ENCODE assay signal across 19 cellular contexts in genomic region chr12:116590561-116590960, GRCh38. TPM values are rescaled to one million over a fixed set of nuclear protein-coding genes. Genes with fewer than 3 reads are reported as not detected.
DNase-seq lines count a peak whose midpoint lies in the region; ATAC-seq, FAIRE-seq and TF ChIP-seq lines count a peak whose summit lies in the region.
"Had no signal": no experiment of that assay in that cellular context is flagged by ENCODE, and none has a peak within 500 bp of the region (broad histone marks: within the 10 kb centered on the region; RNA-seq: fewer than 3 reads in every experiment).

No MANE protein-coding gene starts in this region.

- H3K9me3 ChIP-seq in Caco-2 = no peaks in the 10 kb centered on the region
- H3K9me3 ChIP-seq in IMR-90 (ENCODE audit: control insufficient read depth, insufficient read depth, low read length) = no peaks in the 10 kb centered on the region
- no peaks in the 10 kb centered on the region for H3K9me3 ChIP-seq in PC-9 (ENCODE audit: insufficient read depth, low read depth)
- no peaks in the 10 kb centered on the region for H3K9me3 ChIP-seq in HepG2 (ENCODE audit: low read length)
- H3K9me3 ChIP-seq in CD4-positive, alpha-beta memory T cell (ENCODE audit: control insufficient read depth in 1 of 2, low read length in 2 of 2) = no peaks in the 10 kb centered on the region
- H3K9me3 ChIP-seq: stomach had no signal

- H3K27ac ChIP-seq in IMR-90 (ENCODE audit: insufficient read depth, low read length) (no peak overlapping the region), PC-9 (no peak overlapping the region), HepG2 (ENCODE audit: extremely low read length, insufficient read depth, low read length) (no peak overlapping the region)
- H3K27ac ChIP-seq in CD4-positive, alpha-beta memory T cell (ENCODE audit: low read depth, low read length) = no peak overlapping the region
- H3K27ac ChIP-seq: VCaP had no signal

- no peak overlapping the region for H3K56ac ChIP-seq in IMR-90 (ENCODE audit: extremely low read depth, insufficient read depth, low read length)

- H3K4me1 ChIP-seq in Caco-2 = peaks cover 39% of the 10 kb centered on the region
- H3K4me1 ChIP-seq in IMR-90 (ENCODE audit: control insufficient read depth, insufficient read depth, low read length) = peaks cover 5% of the 10 kb centered on the region
- H3K4me1 ChIP-seq in PC-9 (replicated peaks; ENCODE audit: insufficient read depth) = peaks cover 12% of the 10 kb centered on the region; the same call in 1 of the 2 replicates
- peaks cover 19% of the 10 kb centered on the region for H3K4me1 ChIP-seq in HepG2 (ENCODE audit: insufficient read depth, low read length)
- H3K4me1 ChIP-seq in CD4-positive, alpha-beta memory T cell (ENCODE audit: insufficient read depth, low read length) = peaks cover 28% of the 10 kb centered on the region

- in situ Hi-C loops in IMR-90 (cut with MboI; ENCODE audit: low sequenced_read_pairs) = loop anchor here (10.0 kb wide), 2 partner anchors 306 to 596 kb away; no protein-coding TSS in a partner anchor
- in situ Hi-C loops in HepG2 (cut with HindIII; ENCODE audit: extremely low pct_ligation_motif_present, low pct_unique_long_range_greater_than_20kb) = loop anchor here (10.0 kb wide), 1 partner anchor 596 kb away; no protein-coding TSS in a partner anchor

- no peak overlapping the region for H4K8ac ChIP-seq in IMR-90 (ENCODE audit: low read depth in 2 of 2, low read length in 2 of 2)

- BruUV-seq in Caco-2 (replicated peaks; lab: Mats Ljungman, UMichigan) = no TSS peak
- BruUV-seq in IMR-90 (replicated peaks; lab: Mats Ljungman, UMichigan) = no TSS peak
- BruUV-seq in PC-9 (replicated peaks; lab: Mats Ljungman, UMichigan) = no TSS peak
- BruUV-seq in HepG2 (replicated peaks; lab: Mats Ljungman, UMichigan) = no TSS peak

- POLR2A ChIA-PET in Caco-2 (lab: Charles Lee) (no interaction called here), IMR-90 (lab: Charles Lee; ENCODE audit: unreplicated experiment) (interaction anchor here (0.6 kb wide), 1 partner anchor 705 kb away, joined by 5 read pairs; no protein-coding TSS in a partner anchor), PC-9 (lab: Charles Lee; ENCODE audit: unreplicated experiment) (interaction anchor here (0.6 kb wide), 2 partner anchors 135 to 217 kb away, joined by 3 to 14 read pairs; no protein-coding TSS in a partner anchor), HepG2 (lab: Yijun Ruan, JAX) (no interaction called here)
- POLR2A ChIA-PET in CD4-positive, alpha-beta memory T cell (lab: Charles Lee; ENCODE audit: partially characterized antibody) = no interaction called here

- no peak overlapping the region for H4K91ac ChIP-seq in IMR-90 (ENCODE audit: insufficient read depth, low read depth, low read length)

- peaks cover 8% of the 10 kb centered on the region for H3K36me3 Mint-ChIP-seq in Caco-2 (ENCODE audit: insufficient read depth, unreplicated experiment)
- peaks cover 0 to 2% of the 10 kb centered on the region in 2 donors for H3K36me3 Mint-ChIP-seq in CD4-positive, alpha-beta memory T cell
- H3K36me3 Mint-ChIP-seq: activated CD8-positive, alpha-beta memory T cell treated with anti-CD3 and anti-CD28 coated beads, Interleukin-2, amount 10 ng/mL, durations not matched to agents 7 days and 5 days; activated naive CD8-positive, alpha-beta T cell; CD8-positive, alpha-beta memory T cell had no signal

- H3K14ac ChIP-seq in IMR-90 (replicated peaks; ENCODE audit: low read depth, low read length) = no peak overlapping the region

- intact Hi-C loops in Caco-2 (cut with micrococcal nuclease; ENCODE audit: unreplicated experiment) = loop anchor here (1.0 to 10.0 kb wide), 3 partner anchors 98 to 367 kb away; no protein-coding TSS in a partner anchor
- intact Hi-C loops in IMR-90 (cut with micrococcal nuclease) = no loop called here
- intact Hi-C loops in PC-9 (cut with micrococcal nuclease; ENCODE audit: unreplicated experiment) = loop anchor here (1.0 to 10.0 kb wide), 5 partner anchors 63 to 596 kb away; no protein-coding TSS in a partner anchor
- intact Hi-C loops in HepG2 (cut with micrococcal nuclease; ENCODE audit: unreplicated experiment) = no loop called here
- intact Hi-C loops in CD4-positive, alpha-beta memory T cell (cut with micrococcal nuclease) = loop anchor here (10.0 kb wide), 1 partner anchor 56 kb away; no protein-coding TSS in a partner anchor

- no peak overlapping the region for H3K9ac ChIP-seq in IMR-90 (ENCODE audit: low read depth, low read length)
- no peak overlapping the region for H3K9ac ChIP-seq in HepG2 (ENCODE audit: insufficient read depth, low read depth, low read length)

- TF ChIP-seq RAD21 in IMR-90 (IDR thresholded peaks at IDR 0.05; ENCODE audit: low read length) (no peak), HepG2 (CRISPR knock-in tag; IDR thresholded peaks at IDR 0.05) (no peak)

- no peaks in the 10 kb centered on the region for H4K20me1 ChIP-seq in IMR-90 (ENCODE audit: insufficient read depth, low read length)
- H4K20me1 ChIP-seq in PC-9 (ENCODE audit: insufficient read depth) = no peaks in the 10 kb centered on the region
- no peaks in the 10 kb centered on the region for H4K20me1 ChIP-seq in HepG2 (ENCODE audit: insufficient read depth, low read length)

- TF ChIP-seq CTCF in Caco-2 (IDR thresholded peaks at IDR 0.05; ENCODE audit: insufficient read depth in 1 of 2, low read depth in 1 of 2, low read length in 1 of 2, severe bottlenecking in 1 of 2, unreplicated experiment in 1 of 2) (peak in 1 of 2 experiments; percentile 28), IMR-90 (conservative IDR thresholded peaks at IDR 0.05; ENCODE audit: low read depth, low read length) (no peak), PC-9 (conservative IDR thresholded peaks at IDR 0.05) (peak; percentile 63), HepG2 (CRISPR knock-in tag; IDR thresholded peaks at IDR 0.05) (peak; percentile 36; the same call in 1 of the 2 replicates)

- 0 out of 2 replicates have a peak overlapping the region, but pooled peaks have one; percentile 8 for H2AK5ac ChIP-seq in IMR-90 (ENCODE audit: low read depth, low read length)

- no peak overlapping the region for H4K5ac ChIP-seq in IMR-90 (ENCODE audit: low read depth, low read length)

- no peak overlapping the region for H2BK120ac ChIP-seq in IMR-90 (ENCODE audit: low read depth, low read length)

- H3K79me2 ChIP-seq in PC-9 (ENCODE audit: low read depth) (no peaks in the 10 kb centered on the region), HepG2 (ENCODE audit: insufficient read depth, low read length) (no peaks in the 10 kb centered on the region)

- H3K4me2 ChIP-seq in IMR-90 (ENCODE audit: low read depth, low read length) = no peak overlapping the region
- no peak overlapping the region for H3K4me2 ChIP-seq in PC-9
- no peak overlapping the region for H3K4me2 ChIP-seq in HepG2 (ENCODE audit: low read depth, low read length)

- H3K9me2 ChIP-seq in PC-9 (ENCODE audit: insufficient read depth) = no peaks in the 10 kb centered on the region

- H3K36me3 ChIP-seq in Caco-2 (ENCODE audit: control insufficient read depth, insufficient read depth, low read length) = no peaks in the 10 kb centered on the region
- H3K36me3 ChIP-seq in IMR-90 (ENCODE audit: control insufficient read depth, insufficient read depth, low read length) = no peaks in the 10 kb centered on the region
- no peaks in the 10 kb centered on the region for H3K36me3 ChIP-seq in PC-9 (ENCODE audit: low read depth)
- H3K36me3 ChIP-seq in HepG2 (replicated peaks in 1 of 2; ENCODE audit: control insufficient read depth in 1 of 2, insufficient read depth in 2 of 2, low read length in 2 of 2) = no peaks in the 10 kb centered on the region
- H3K36me3 ChIP-seq in CD4-positive, alpha-beta memory T cell (ENCODE audit: insufficient read depth, low read length) = no peaks in the 10 kb centered on the region
- H3K36me3 ChIP-seq: stomach had no signal

- H3K4me1 Mint-ChIP-seq in Caco-2 (ENCODE audit: low read depth, unreplicated experiment) = peaks cover 38% of the 10 kb centered on the region
- H3K4me1 Mint-ChIP-seq in CD4-positive, alpha-beta memory T cell = peaks cover 17 to 32% (median 27%) of the 10 kb centered on the region in 4 donors

- no peak overlapping the region for H2BK15ac ChIP-seq in IMR-90 (ENCODE audit: low read depth, low read length)

- H2AK9ac ChIP-seq in IMR-90 (replicated peaks; ENCODE audit: low read depth, low read length, poor library complexity) = no peak overlapping the region

- no peaks in the 10 kb centered on the region for H3K27me3 Mint-ChIP-seq in Caco-2 (ENCODE audit: insufficient read depth, unreplicated experiment)
- no peaks in the 10 kb centered on the region for H3K27me3 Mint-ChIP-seq in CD4-positive, alpha-beta memory T cell
- H3K27me3 Mint-ChIP-seq: activated CD8-positive, alpha-beta memory T cell treated with anti-CD3 and anti-CD28 coated beads, Interleukin-2, amount 10 ng/mL, durations not matched to agents 7 days and 5 days; activated naive CD8-positive, alpha-beta T cell; central memory CD8-positive, alpha-beta T cell had no signal

- FAIRE-seq in HepG2 (lab: Jason Lieb, UNC) = no peak

- H3K9me3 Mint-ChIP-seq in Caco-2 (ENCODE audit: unreplicated experiment) = peaks cover 20% of the 10 kb centered on the region
- H3K9me3 Mint-ChIP-seq in CD4-positive, alpha-beta memory T cell = peaks cover 0 to 4% (median under 1%) of the 10 kb centered on the region in 8 donors
- H3K9me3 Mint-ChIP-seq: CD8-positive, alpha-beta memory T cell; central memory CD8-positive, alpha-beta T cell had no signal

- TF ChIP-seq POLR2A in IMR-90 (IDR thresholded peaks at IDR 0.05; ENCODE audit: low read depth, low read length) (no peak), HepG2 (IDR thresholded peaks at IDR 0.05; ENCODE audit: insufficient read depth in 1 of 2, low read depth in 2 of 2, low read length in 2 of 2) (no peak)

- no peak overlapping the region for H2BK20ac ChIP-seq in IMR-90 (ENCODE audit: low read depth, low read length)

- H3K4me3 ChIP-seq in Caco-2 (ENCODE audit: low read depth, low read length) (no peak overlapping the region), IMR-90 (ENCODE audit: insufficient read depth, low read depth, low read length) (no peak overlapping the region), PC-9 (no peak overlapping the region), HepG2 (replicated peaks in 1 of 3; ENCODE audit: insufficient read depth in 1 of 3, low read depth in 2 of 3, low read length in 3 of 3) (no peak overlapping the region)
- no peak overlapping the region for H3K4me3 ChIP-seq in CD4-positive, alpha-beta memory T cell (ENCODE audit: low read length in 2 of 2)
- H3K4me3 ChIP-seq: stomach had no signal

- dilution Hi-C loops in IMR-90 (cut with HindIII; ENCODE audit: low sequenced_read_pairs, unreplicated experiment) = no loop called here

- DNase-seq in Caco-2 (peak; percentile 65 to 68), IMR-90 (no peak), PC-9 (peak; percentile 65 to 90), HepG2 (ENCODE audit: low spot score) (peak; percentile 15), CD1c-positive myeloid dendritic cell (ENCODE audit: extremely low spot score) (no peak)
- DNase-seq in CD4-positive, alpha-beta memory T cell = no peak
- DNase-seq: activated CD8-positive, alpha-beta memory T cell treated with anti-CD3 and anti-CD28 coated beads, Interleukin-2, amount 10 ng/mL, durations not matched to agents 7 days and 5 days; CD8-positive, alpha-beta memory T cell; Kasumi-1; NCI-H226; stomach had no signal

- TF ChIP-seq EP300 in HepG2 (IDR thresholded peaks at IDR 0.05; ENCODE audit: low read depth in 2 of 2, low read length in 2 of 2) (no peak), HepG2 (CRISPR knock-in tag; IDR thresholded peaks at IDR 0.05; ENCODE audit: borderline replicate concordance) (no peak)

- H3K79me1 ChIP-seq in IMR-90 (ENCODE audit: low read depth in 1 of 2, low read length in 2 of 2) = no peaks in the 10 kb centered on the region

- H3K9me1 ChIP-seq in IMR-90 (ENCODE audit: insufficient read depth, low read length) = no peaks in the 10 kb centered on the region

- H3K4me3 Mint-ChIP-seq in Caco-2 (ENCODE audit: unreplicated experiment) = no peak overlapping the region
- no peak overlapping the region for H3K4me3 Mint-ChIP-seq in CD4-positive, alpha-beta memory T cell
- H3K4me3 Mint-ChIP-seq: activated CD8-positive, alpha-beta memory T cell treated with anti-CD3 and anti-CD28 coated beads, Interleukin-2, amount 10 ng/mL, durations not matched to agents 7 days and 5 days; activated naive CD8-positive, alpha-beta T cell; CD8-positive, alpha-beta memory T cell; central memory CD8-positive, alpha-beta T cell; neural crest cell had no signal

- H3K4ac ChIP-seq in IMR-90 (ENCODE audit: low read depth, low read length) = no peak overlapping the region

- no peak overlapping the region for H3K23ac ChIP-seq in IMR-90 (ENCODE audit: low read depth, low read length)

- no peak for ATAC-seq in IMR-90 (ENCODE audit: low read depth)
- ATAC-seq in HepG2 = peak; percentile 54; the same call in 2 of the 3 replicates
- ATAC-seq in GM19463 (IDR thresholded peaks at IDR 0.05; ENCODE audit: unreplicated experiment) = no peak
- no peak for ATAC-seq in GM19035 (IDR thresholded peaks at IDR 0.05; ENCODE audit: unreplicated experiment)
- ATAC-seq: activated CD8-positive, alpha-beta memory T cell treated with anti-CD3 and anti-CD28 coated beads, Interleukin-2, amount 10 ng/mL, durations not matched to agents 7 days and 5 days; left lobe of liver; Right ventricle myocardium inferior had no signal

- no CpG with 5 or more reads among the region's 1 CpG for WGBS in IMR-90 (ENCODE audit: extremely low coverage in 2 of 2, insufficient read length in 1 of 2), 2 experiments
- WGBS in HepG2 (ENCODE audit: low lambda C conversion rate) = 0% methylated on average over 1 of the region's 1 CpG

- CTCF ChIA-PET in Caco-2 (lab: Charles Lee) = interaction anchor here (0.6 to 1.6 kb wide), 7 partner anchors 45 to 365 kb away, joined by 3 to 7 read pairs (median 5); no protein-coding TSS in a partner anchor
- CTCF ChIA-PET in IMR-90 (lab: Yijun Ruan, JAX) = no interaction called here
- CTCF ChIA-PET in PC-9 (lab: Charles Lee) = interaction anchor here (0.6 to 1.0 kb wide), 3 partner anchors 13 to 156 kb away, joined by 3 to 4 read pairs (median 4); no protein-coding TSS in a partner anchor
- CTCF ChIA-PET in HepG2 (lab: Yijun Ruan, JAX; ENCODE audit: low intra/inter-chr PET ratio, low total read pairs) = no interaction called here
- CTCF ChIA-PET in CD4-positive, alpha-beta memory T cell (lab: Charles Lee; ENCODE audit: partially characterized antibody) = interaction anchor here (0.7 kb wide), 1 partner anchor 118 kb away, joined by 3 read pairs; no protein-coding TSS in a partner anchor

- no peak overlapping the region for H3K18ac ChIP-seq in IMR-90 (ENCODE audit: low read depth, low read length)

- H3F3A ChIP-seq in PC-9 (ENCODE audit: insufficient read depth, low read depth) = peaks cover 5% of the 10 kb centered on the region; the same call in 1 of the 2 replicates

- no peaks in the 10 kb centered on the region for H3K27me3 ChIP-seq in Caco-2 (replicated peaks; ENCODE audit: control insufficient read depth, insufficient read depth, low read length)
- peaks cover 9% of the 10 kb centered on the region for H3K27me3 ChIP-seq in IMR-90 (ENCODE audit: control insufficient read depth, insufficient read depth, low read length)
- H3K27me3 ChIP-seq in PC-9 (ENCODE audit: insufficient read depth, low read depth) = 0 out of 2 replicates have a peak, but pooled peaks cover 3% of the 10 kb centered on the region
- H3K27me3 ChIP-seq in HepG2 (ENCODE audit: control insufficient read depth in 1 of 2, insufficient read depth in 2 of 2, low read length in 2 of 2) = no peaks in the 10 kb centered on the region
- H3K27me3 ChIP-seq in CD4-positive, alpha-beta memory T cell (ENCODE audit: insufficient read depth, low read length) = no peaks in the 10 kb centered on the region
- H3K27me3 ChIP-seq: stomach had no signal

- H2BK5ac ChIP-seq in IMR-90 (ENCODE audit: low read depth, low read length, poor library complexity, severe bottlenecking) = no peak overlapping the region

- no peak overlapping the region for H3K27ac Mint-ChIP-seq in Caco-2 (ENCODE audit: unreplicated experiment)
- H3K27ac Mint-ChIP-seq in CD4-positive, alpha-beta memory T cell = no peak overlapping the region
- H3K27ac Mint-ChIP-seq: activated CD8-positive, alpha-beta memory T cell treated with anti-CD3 and anti-CD28 coated beads, Interleukin-2, amount 10 ng/mL, durations not matched to agents 7 days and 5 days; activated naive CD8-positive, alpha-beta T cell; CD8-positive, alpha-beta memory T cell had no signal

- no peak overlapping the region for H2AFZ ChIP-seq in IMR-90 (replicated peaks; ENCODE audit: low read length, poor library complexity)
- no peak overlapping the region for H2AFZ ChIP-seq in PC-9
- no peak overlapping the region for H2AFZ ChIP-seq in HepG2 (ENCODE audit: low read length)

RNA-seq across cellular contexts. Expression of gene MAP1LC3B2, which starts 31.4 kb away (rescaled TPM):
- total RNA-seq in Caco-2 (2022) (1.8 TPM in 1 of 2 replicates, not detected in the other), IMR-90 (2012; rRNA removed) (0.28 TPM in 1 of 2 replicates, not detected in the other), PC-9 (2021) (1.1 and 1.4 TPM in 2 replicates), HepG2 (2016; rRNA removed; fragmentation: Illumina TruSeq; extraction: Trizol) (0.60 and 0.70 TPM in 2 replicates)
- polyA plus RNA-seq in IMR-90 (2012; rRNA removed) (1.4 TPM in 2 replicates), HepG2 (2011; rRNA removed) (2.1 and 2.2 TPM in 2 replicates)
- 0.55 and 0.97 TPM in 2 replicates for polyA plus RNA-seq in IMR-90 (2012; cell fraction: cytosol; rRNA removed)
- 0.26 and 1.5 TPM in 2 replicates for polyA plus RNA-seq in IMR-90 (2012; cell fraction: nucleus; rRNA removed; ENCODE audit: low replicate concordance)
- total RNA-seq in HepG2 (2016; cell fraction: cytosol; rRNA removed; fragmentation: Illumina TruSeq; extraction: Trizol; ENCODE audit: low read depth) = 0.62 TPM in 1 of 2 replicates, not detected in the other
- total RNA-seq in HepG2 (2016; cell fraction: insoluble cytoplasmic fraction; rRNA removed; fragmentation: Illumina TruSeq; extraction: Trizol) = 0.84 and 0.98 TPM in 2 replicates
- total RNA-seq in HepG2 (2016; cell fraction: membrane; rRNA removed; fragmentation: Illumina TruSeq; extraction: Trizol) = not detected in 2 replicates
- total RNA-seq in HepG2 (2016; cell fraction: nucleus; rRNA removed; fragmentation: Illumina TruSeq; extraction: Trizol) = 0.81 TPM in 1 of 2 replicates, not detected in the other
- polyA plus RNA-seq in HepG2 (2011; cell fraction: cytosol; rRNA removed) = 0.27 and 1.1 TPM in 2 replicates
- 0.38 TPM in 1 of 2 replicates, not detected in the other for polyA plus RNA-seq in HepG2 (2011; cell fraction: nucleus; rRNA removed)
- 6.8 and 8.0 TPM in 2 replicates for polyA plus RNA-seq in HepG2 (2012)
- polyA plus RNA-seq in HepG2 (2016; cell fraction: cytosol; fragmentation: Illumina TruSeq; extraction: Trizol; ENCODE audit: low read depth) = 0.40 and 1.3 TPM in 2 replicates
- 2.8 and 3.3 TPM in 2 replicates for polyA plus RNA-seq in HepG2 (2016; cell fraction: insoluble cytoplasmic fraction; fragmentation: Illumina TruSeq; extraction: Trizol; ENCODE audit: low read depth)
- 0.83 and 1.4 TPM in 2 replicates for polyA plus RNA-seq in HepG2 (2016; cell fraction: membrane; fragmentation: Illumina TruSeq; extraction: Trizol; ENCODE audit: low read depth)
- polyA plus RNA-seq in HepG2 (2016; cell fraction: nucleus; fragmentation: Illumina TruSeq; extraction: Trizol; ENCODE audit: insufficient read depth, low read depth) = 1.6 and 1.9 TPM in 2 replicates
- 0.46 and 0.84 TPM in 2 replicates for polyA minus RNA-seq in HepG2 (2011; rRNA and poly(A)+ RNA removed; ENCODE audit: low replicate concordance)
- polyA minus RNA-seq in HepG2 (2011; cell fraction: cytosol; rRNA and poly(A)+ RNA removed) = not detected in 2 replicates
- not detected in 2 replicates for polyA minus RNA-seq in HepG2 (2011; cell fraction: nucleus; rRNA and poly(A)+ RNA removed)
- total RNA-seq in CD4-positive, alpha-beta memory T cell = 1 to 10 TPM; 1.7 to 2.9 TPM
- 1 to 10 TPM; 4.4 to 6.8 TPM for polyA plus RNA-seq in CD4-positive, alpha-beta memory T cell
- total RNA-seq: left lobe of liver had no signal

Comparison
In these comparisons a context has a peak if more than half of its experiments do, and no peak if none do; other contexts are left out.
1. DNase-seq: peak in Caco-2 (2 of 2), PC-9 (2 of 2) and HepG2 (single experiment); none in IMR-90 (single experiment), CD1c-positive myeloid dendritic cell (single experiment) and CD4-positive, alpha-beta memory T cell (0 of 5).
2. CTCF ChIA-PET loops: an anchor here in Caco-2 (0.6 to 1.6 kb wide), PC-9 (0.6 to 1.0 kb wide) and CD4-positive, alpha-beta memory T cell (0.7 kb wide); none called in IMR-90 and HepG2.
3. POLR2A ChIA-PET loops: an anchor here in IMR-90 (0.6 kb wide) and PC-9 (0.6 kb wide); none called in Caco-2, HepG2 and CD4-positive, alpha-beta memory T cell.
4. intact Hi-C loops: an anchor here in Caco-2 (1.0 to 10.0 kb wide), PC-9 (1.0 to 10.0 kb wide) and CD4-positive, alpha-beta memory T cell (10.0 kb wide); none called in IMR-90 and HepG2.